In genomic region chr22:27314276-27314807, GRCh38 we compare ENCODE assay signal across 1 cellular context.
A peak's percentile ranks its signal among the peaks of the same experiment; 100 is the strongest.
TF ChIP-seq lines count a peak whose summit lies in the region.

No MANE protein-coding gene starts in this region.

TF ChIP-seq in K562, 482 proteins besides CTCF, POLR2A, EP300 and RAD21 (continued from another document and continues in another):
- no peak for TF ChIP-seq RREB1 (CRISPR knock-in tag; IDR thresholded peaks at IDR 0.05)
- peak; percentile 78 for TF ChIP-seq HES1 (IDR thresholded peaks at IDR 0.05; ENCODE audit: low read depth)
- TF ChIP-seq ZNF77 (CRISPR knock-in tag; IDR thresholded peaks at IDR 0.05): no peak
- TF ChIP-seq TRIM24 (IDR thresholded peaks at IDR 0.05): peak; percentile 83 to 96
- no peak for TF ChIP-seq CSDE1 (IDR thresholded peaks at IDR 0.05)
- peak; percentile 17; the same call in 1 of the 2 replicates for TF ChIP-seq ZNF311 (CRISPR knock-in tag; IDR thresholded peaks at IDR 0.05)
- peak in 1 of 3 experiments; percentile 79; a peak in 2 of 6 replicates for TF ChIP-seq ZBTB11 (CRISPR knock-in tag; IDR thresholded peaks at IDR 0.05)
- no peak for TF ChIP-seq ELF1 (tag; IDR thresholded peaks at IDR 0.05)
- 0 out of 2 replicates have a peak, but pooled peaks have one; percentile 67 for TF ChIP-seq ZNF583 (CRISPR knock-in tag; IDR thresholded peaks at IDR 0.05)
- TF ChIP-seq ELF4 (CRISPR knock-in tag; IDR thresholded peaks at IDR 0.05): no peak
- peak in 1 of 2 experiments; percentile 66; a peak in 2 of 4 replicates for TF ChIP-seq ZNF639 (CRISPR knock-in tag; conservative IDR thresholded peaks at IDR 0.05 in 1 of 2, IDR thresholded peaks at IDR 0.05 in 1 of 2)
- TF ChIP-seq LEF1 (IDR thresholded peaks at IDR 0.05): 0 out of 2 replicates have a peak, but pooled peaks have one; percentile 25
- TF ChIP-seq CBFA2T2 (conservative IDR thresholded peaks at IDR 0.05): peak; percentile 95
- TF ChIP-seq MTA2 (IDR thresholded peaks at IDR 0.05; ENCODE audit: low read depth): peak; percentile 88
- peak; percentile 59; the same call in 1 of the 2 replicates for TF ChIP-seq SMARCC2 (IDR thresholded peaks at IDR 0.05; ENCODE audit: low read depth)
- peak; percentile 89 for TF ChIP-seq KLF16 (IDR thresholded peaks at IDR 0.05)
- TF ChIP-seq CREM (IDR thresholded peaks at IDR 0.05; ENCODE audit: low read depth): 0 out of 2 replicates have a peak, but pooled peaks have one; percentile 24
- no peak for TF ChIP-seq U2AF1 (optimal IDR thresholded peaks at IDR 0.05; ENCODE audit: low read depth, low read length)
- peak; percentile 97 for TF ChIP-seq ATF7 (IDR thresholded peaks at IDR 0.05)
- TF ChIP-seq NFE2 (IDR thresholded peaks at IDR 0.05; ENCODE audit: low read depth): 0 out of 2 replicates have a peak, but pooled peaks have one; percentile 3
- peak; percentile 87 for TF ChIP-seq DMBX1 (CRISPR knock-in tag; IDR thresholded peaks at IDR 0.05; ENCODE audit: borderline replicate concordance)
- no peak for TF ChIP-seq REST (CRISPR knock-in tag; IDR thresholded peaks at IDR 0.05; ENCODE audit: low read depth)
- no peak for TF ChIP-seq RERE (CRISPR knock-in tag; IDR thresholded peaks at IDR 0.05; ENCODE audit: borderline replicate concordance)
- TF ChIP-seq ATF3 (IDR thresholded peaks at IDR 0.05): peak; percentile 97
- no peak for TF ChIP-seq ATF3 (CRISPR knock-in tag; conservative IDR thresholded peaks at IDR 0.05)
- TF ChIP-seq PHB2 (IDR thresholded peaks at IDR 0.05; ENCODE audit: low read depth): peak; percentile 80
- TF ChIP-seq ZKSCAN8 (CRISPR knock-in tag; IDR thresholded peaks at IDR 0.05): peak; percentile 68; the same call in 1 of the 2 replicates
- TF ChIP-seq MYBL2 (IDR thresholded peaks at IDR 0.05; ENCODE audit: low read depth): no peak
- no peak for TF ChIP-seq MYBL2 (CRISPR knock-in tag; IDR thresholded peaks at IDR 0.05; ENCODE audit: borderline replicate concordance)
- TF ChIP-seq ZEB2 (IDR thresholded peaks at IDR 0.05): peak; percentile 80
- TF ChIP-seq SMARCA4 (IDR thresholded peaks at IDR 0.05): peak; percentile 78; the same call in 1 of the 2 replicates
- TF ChIP-seq CCNT2 (IDR thresholded peaks at IDR 0.05; ENCODE audit: borderline replicate concordance, extremely low read depth, insufficient read length, low read depth, low read length): peak; percentile 58
- TF ChIP-seq ZNF740 (CRISPR knock-in tag; IDR thresholded peaks at IDR 0.05): no peak
- no peak for TF ChIP-seq ZNF740 (tag; IDR thresholded peaks at IDR 0.05)
- TF ChIP-seq JUNB (CRISPR knock-in tag; conservative IDR thresholded peaks at IDR 0.05): no peak; the same call in 1 of the 2 replicates
- peak; percentile 87 for TF ChIP-seq JUN (IDR thresholded peaks at IDR 0.05; ENCODE audit: borderline replicate concordance, low read depth, low read length)
- TF ChIP-seq JUN (CRISPR knock-in tag; IDR thresholded peaks at IDR 0.05; ENCODE audit: borderline replicate concordance): no peak
